Comparison of ENCODE assay signal across 19 cellular contexts in genomic region chr2:16612490-16612889, GRCh38. TPM values are rescaled to one million over a fixed set of nuclear protein-coding genes. Genes with fewer than 3 reads are reported as not detected.
A peak's percentile ranks its signal among the peaks of the same experiment; 100 is the strongest.
DNase-seq lines count a peak whose midpoint lies in the region; ATAC-seq and TF ChIP-seq lines count a peak whose summit lies in the region.
"Had no signal": no experiment of that assay in that cellular context is flagged by ENCODE, and none has a peak within 500 bp of the region (broad histone marks: within the 10 kb centered on the region; RNA-seq: fewer than 3 reads in every experiment).

No MANE protein-coding gene starts in this region.

- H3K4me3 ChIP-seq in A673 (ENCODE audit: low read depth, low read length, poor library complexity, severe bottlenecking) (no peak overlapping the region), dorsolateral prefrontal cortex (no peak overlapping the region)
- H3K4me3 ChIP-seq: BLaER1 treated with 17β-estradiol and CSF1 and Interleukin-3, amounts not matched to agents 10 nM and 100 nM; GM23248 had no signal

- DNase-seq in A673 (ENCODE audit: low spot score) (no peak), dorsolateral prefrontal cortex (peak in 6 of 10 donors; percentile 38 to 79 (median 66)), occipital lobe (lab: John Stamatoyannopoulos, UW) (peak; percentile 43), NCI-H2081 (lab: John Stamatoyannopoulos, UW) (no peak), DMS 273 (lab: John Stamatoyannopoulos, UW; ENCODE audit: unreplicated experiment) (no peak)
- DNase-seq: ACHN; AML-193; BE2C; Calu3; CD4-positive, alpha-beta memory T cell; COR-L47; DMS153; DND-41; GM23248; H7; HCEC 1CT had no signal

- no TSS peak for BruUV-seq in A673 (replicated peaks; lab: Mats Ljungman, UMichigan)

- H3K36me3 ChIP-seq in A673 (ENCODE audit: insufficient read depth, low read length, poor library complexity, severe bottlenecking), result peaks cover 78% of the 10 kb centered on the region
- H3K36me3 ChIP-seq: BE2C had no signal

- H3K27ac ChIP-seq in A673 (ENCODE audit: low read depth, low read length, poor library complexity, severe bottlenecking), result peak overlapping the region; percentile 79
- H3K27ac ChIP-seq in dorsolateral prefrontal cortex, result peak overlapping the region in 7 of 59 donors; percentile 6 to 95 (median 87)
- H3K27ac ChIP-seq: 22Rv1; BLaER1 treated with 17β-estradiol and CSF1 and Interleukin-3, amounts not matched to agents 10 nM and 100 nM; GM23248 had no signal

- ATAC-seq in GM18868 (IDR thresholded peaks at IDR 0.05; ENCODE audit: unreplicated experiment), result no peak

- no peaks in the 10 kb centered on the region for H3K9me3 ChIP-seq in A673 (ENCODE audit: low read depth, low read length, poor library complexity, severe bottlenecking)
- H3K9me3 ChIP-seq: BE2C; BLaER1 treated with 17β-estradiol and CSF1 and Interleukin-3, amounts not matched to agents 10 nM and 100 nM had no signal

- no peak for TF ChIP-seq CTCF in A673 (conservative IDR thresholded peaks at IDR 0.05; ENCODE audit: low read depth, low read length)
- TF ChIP-seq CTCF in dorsolateral prefrontal cortex (IDR thresholded peaks at IDR 0.05 in 54 of 56, conservative IDR thresholded peaks at IDR 0.05 in 2 of 56; ENCODE audit: low read depth in 1 of 56, partially characterized antibody in 56 of 56), result no peak

- CTCF ChIA-PET in A673 (lab: Charles Lee), result interaction anchor here (3.4 kb wide), 1 partner anchor 145 kb away, joined by 43 read pairs; no protein-coding TSS in a partner anchor

- POLR2A ChIA-PET in A673 (lab: Charles Lee; ENCODE audit: low non-redundant PET), result no interaction called here

- intact Hi-C loops in A673 (cut with micrococcal nuclease; ENCODE audit: unreplicated experiment), result loop anchor here (5.0 kb wide), 1 partner anchor 670 kb away; the partner anchor contains the start of gene MYCN
- intact Hi-C loops in dorsolateral prefrontal cortex (cut with DNase I), result loop anchor here in 1 of 2 donors (5.0 kb wide), 1 partner anchor 670 kb away; the partner anchor contains the start of gene MYCN

- H3K4me1 ChIP-seq in A673 (ENCODE audit: insufficient read depth, low read length, poor library complexity, severe bottlenecking), result peaks cover 62% of the 10 kb centered on the region

- H3K27me3 ChIP-seq in A673 (replicated peaks; ENCODE audit: insufficient read depth, low read depth, low read length, poor library complexity), result no peaks in the 10 kb centered on the region
- H3K27me3 ChIP-seq in dorsolateral prefrontal cortex, result no peaks in the 10 kb centered on the region
- H3K27me3 ChIP-seq: BLaER1 treated with 17β-estradiol and CSF1 and Interleukin-3, amounts not matched to agents 10 nM and 100 nM had no signal

RNA-seq across cellular contexts. Expression of gene CYRIA, which starts 53.1 kb away (rescaled TPM):
- total RNA-seq in A673 (2021) (183 TPM in 2 replicates), dorsolateral prefrontal cortex (100 to 1,000 TPM in 99 of 120 experiments, 10 to 100 TPM in 21; 53.2 to 194 (median 131) TPM), occipital lobe (230 TPM)
- total RNA-seq: GM23248 had no signal

Comparison
In these comparisons a context has a peak if more than half of its experiments do, and no peak if none do; other contexts are left out.
1. DNase-seq: peak in dorsolateral prefrontal cortex (6 of 10) and occipital lobe (single experiment); none in A673 (single experiment), NCI-H2081 (0 of 2) and DMS 273 (single experiment).